Comparison of ENCODE assay signal across 1 cellular context in genomic region chr15:101244889-101245668, GRCh38.
TF ChIP-seq lines count a peak whose summit lies in the region.

No MANE protein-coding gene starts in this region.

TF ChIP-seq in GM12878, 131 proteins besides CTCF, POLR2A, EP300 and RAD21:
- TF ChIP-seq ATF2 (IDR thresholded peaks at IDR 0.05; ENCODE audit: low read length) (no peak), MYB (IDR thresholded peaks at IDR 0.05; ENCODE audit: borderline replicate concordance, low read depth, low read length) (no peak), MLLT1 (IDR thresholded peaks at IDR 0.05) (no peak), RELB (IDR thresholded peaks at IDR 0.05; ENCODE audit: low read depth) (no peak), RCOR1 (conservative IDR thresholded peaks at IDR 0.05; ENCODE audit: low read depth, low read length) (no peak), BCLAF1 (IDR thresholded peaks at IDR 0.05) (no peak), GABPA (IDR thresholded peaks at IDR 0.05; ENCODE audit: low read depth) (no peak), JUND (IDR thresholded peaks at IDR 0.05; ENCODE audit: low read depth, low read length) (no peak), NR2F1 (conservative IDR thresholded peaks at IDR 0.05) (no peak), ZBED1 (IDR thresholded peaks at IDR 0.05; ENCODE audit: borderline replicate concordance) (no peak), SP1 (IDR thresholded peaks at IDR 0.05; ENCODE audit: low read depth, low read length) (no peak), TCF12 (IDR thresholded peaks at IDR 0.05; ENCODE audit: low read depth, low read length) (no peak), PAX5 (IDR thresholded peaks at IDR 0.05; ENCODE audit: borderline replicate concordance, low read depth, low read length) (no peak), HSF1 (IDR thresholded peaks at IDR 0.05; ENCODE audit: low read depth, low read length) (no peak), FOXM1 (IDR thresholded peaks at IDR 0.05; ENCODE audit: low read depth, low read length) (no peak), BHLHE40 (IDR thresholded peaks at IDR 0.05; ENCODE audit: borderline replicate concordance in 1 of 2, low read depth in 2 of 2, low read length in 1 of 2) (no peak), ZNF622 (IDR thresholded peaks at IDR 0.05) (no peak), PKNOX1 (IDR thresholded peaks at IDR 0.05) (no peak), CHD2 (IDR thresholded peaks at IDR 0.05; ENCODE audit: borderline replicate concordance, low read depth, low read length) (no peak)
